Comparison of ENCODE assay signal across 18 cellular contexts in the genomic region with DNA sequence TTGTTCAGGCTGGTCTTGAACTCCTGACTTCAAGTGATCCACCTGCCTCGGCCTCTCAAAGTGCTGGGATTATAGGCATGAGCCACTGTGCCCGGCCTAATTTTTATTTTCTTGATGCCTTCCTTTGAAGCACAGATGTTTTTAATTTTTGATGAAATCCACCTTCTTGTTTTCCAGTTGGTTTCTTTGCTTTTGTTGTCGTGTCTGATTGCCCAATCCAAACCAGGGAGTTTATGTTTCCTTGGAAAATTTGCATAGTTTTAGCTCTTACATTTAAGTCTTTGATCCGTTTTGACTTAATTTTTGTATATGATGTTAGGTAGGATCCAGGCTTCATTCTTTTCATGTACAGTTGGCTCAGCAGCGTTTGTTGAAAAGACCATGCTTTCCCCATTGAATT. TPM values are rescaled to one million over a fixed set of nuclear protein-coding genes. Genes with fewer than 3 reads are reported as not detected.
DNase-seq lines count a peak whose midpoint lies in the region; ATAC-seq and TF ChIP-seq lines count a peak whose summit lies in the region.
"Had no signal": no experiment of that assay in that cellular context is flagged by ENCODE, and none has a peak within 500 bp of the region (broad histone marks: within the 10 kb centered on the region; RNA-seq: fewer than 3 reads in every experiment).

No MANE protein-coding gene starts in this region.

- no peak for TF ChIP-seq CTCF in AG10803 (conservative IDR thresholded peaks at IDR 0.05; ENCODE audit: low read length)
- no peak for TF ChIP-seq CTCF in fibroblast of mammary gland (conservative IDR thresholded peaks at IDR 0.05; ENCODE audit: control insufficient read depth, insufficient read depth, low read depth, low read length)
- no peak for TF ChIP-seq CTCF in progenitor cell of endocrine pancreas (IDR thresholded peaks at IDR 0.05; ENCODE audit: unreplicated experiment)

- H3K9me3 Mint-ChIP-seq in progenitor cell of endocrine pancreas (ENCODE audit: low read depth): no peaks in the 10 kb centered on the region

- no peak for ATAC-seq in T-helper 17 cell
- no peak for ATAC-seq in GM19328 (IDR thresholded peaks at IDR 0.05; ENCODE audit: unreplicated experiment)
- no peak for ATAC-seq in HG03159 (IDR thresholded peaks at IDR 0.05; ENCODE audit: unreplicated experiment)
- ATAC-seq: A549, HCT116, Panc1 had no signal

- H3K4me3 Mint-ChIP-seq in T-helper 17 cell (no peak overlapping the region), progenitor cell of endocrine pancreas (ENCODE audit: low read depth) (no peak overlapping the region)

- H3K4me1 Mint-ChIP-seq in T-helper 17 cell (peaks cover 32% of the 10 kb centered on the region), progenitor cell of endocrine pancreas (ENCODE audit: low read depth) (peaks cover 6% of the 10 kb centered on the region)

- H3K4me3 ChIP-seq in AG10803 (ENCODE audit: low read length) (no peak overlapping the region), fibroblast of mammary gland (ENCODE audit: control insufficient read depth, low read depth, low read length) (no peak overlapping the region)
- H3K4me3 ChIP-seq: A549, GM23248 had no signal

- H3K27me3 Mint-ChIP-seq in T-helper 17 cell (no peaks in the 10 kb centered on the region), progenitor cell of endocrine pancreas (no peaks in the 10 kb centered on the region)

- no peaks in the 10 kb centered on the region for H3K9me3 ChIP-seq in T-helper 17 cell (ENCODE audit: control insufficient read depth, low read length, poor library complexity, severe bottlenecking)
- H3K9me3 ChIP-seq: A549 had no signal

- DNase-seq in AG10803 (ENCODE audit: low read depth): peak; percentile 49
- DNase-seq in T-helper 17 cell: no peak
- DNase-seq in fibroblast of mammary gland (ENCODE audit: low read depth): peak; percentile 38
- DNase-seq in progenitor cell of endocrine pancreas (ENCODE audit: low spot score, unreplicated experiment): no peak
- DNase-seq in NCI-H2081 (lab: John Stamatoyannopoulos, UW): no peak
- DNase-seq: COR-L47, GF-D8, GM23248, NCI-H1048, NCI-H1436 treated with DMSO at 0.1 percent for 48 hours, NCI-H2081 treated with DMSO at 0.1 percent for 48 hours, NCI-H2227 treated with DMSO at 0.1 percent for 48 hours, NCI-H524 had no signal

- H3K36me3 Mint-ChIP-seq in T-helper 17 cell (ENCODE audit: low read depth) (no peaks in the 10 kb centered on the region), progenitor cell of endocrine pancreas (ENCODE audit: insufficient read depth) (no peaks in the 10 kb centered on the region)

- peak overlapping the region; percentile 54 for H3K27ac Mint-ChIP-seq in T-helper 17 cell
- peak overlapping the region; percentile 45 for H3K27ac Mint-ChIP-seq in progenitor cell of endocrine pancreas

RNA-seq across cellular contexts. Expression of a gene that starts 15.2 kb away (rescaled TPM):
- total RNA-seq in T-helper 17 cell: 100 to 1,000 TPM; 106 to 108 TPM
- total RNA-seq in progenitor cell of endocrine pancreas: 159 and 167 TPM in 2 replicates

RNA-seq across cellular contexts. Expression of a gene that starts 28.5 kb away (rescaled TPM):
- total RNA-seq in T-helper 17 cell: 10 to 100 TPM; 54.8 to 83.8 TPM
- 64.0 and 74.9 TPM in 2 replicates for total RNA-seq in progenitor cell of endocrine pancreas

RNA-seq across cellular contexts. Expression of a gene that starts 43.7 kb away (rescaled TPM):
- total RNA-seq in T-helper 17 cell (10 to 100 TPM; 12.1 to 18.2 TPM), progenitor cell of endocrine pancreas (35.7 and 38.8 TPM in 2 replicates)

RNA-seq across cellular contexts. Expression of a gene that starts 55.3 kb away (rescaled TPM):
- total RNA-seq in T-helper 17 cell (10 to 100 TPM; 46.1 to 52.0 TPM), progenitor cell of endocrine pancreas (58.8 and 64.0 TPM in 2 replicates)

Comparison
In these comparisons a context has a peak if more than half of its experiments do, and no peak if none do; other contexts are left out.
1. DNase-seq: peak in AG10803 (single experiment) and fibroblast of mammary gland (single experiment); none in T-helper 17 cell (0 of 3), progenitor cell of endocrine pancreas (single experiment) and NCI-H2081 (0 of 2).